In the genomic region with DNA sequence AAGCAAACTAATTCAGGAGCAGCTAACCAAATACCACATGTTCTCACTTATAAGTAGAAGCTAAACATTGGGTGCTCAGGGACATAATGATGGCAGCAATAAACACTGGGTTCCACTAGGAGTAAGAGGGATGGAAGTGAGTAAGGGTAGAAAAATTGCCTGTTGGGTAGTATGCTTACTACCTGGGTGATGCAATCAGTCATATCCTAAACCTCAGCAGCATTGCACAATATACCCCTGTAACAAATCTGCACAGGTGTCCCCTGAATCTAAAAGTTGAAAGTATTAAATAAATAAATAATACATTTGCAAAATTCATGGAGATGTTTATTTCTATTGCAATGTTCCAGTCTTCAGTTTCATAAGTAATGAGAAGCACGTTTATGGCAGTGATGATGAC, we compare ENCODE assay signal across 26 cellular contexts.
DNase-seq lines count a peak whose midpoint lies in the region; ATAC-seq, FAIRE-seq and TF ChIP-seq lines count a peak whose summit lies in the region.
"Had no signal": no experiment of that assay in that cellular context is flagged by ENCODE, and none has a peak within 500 bp of the region (broad histone marks: within the 10 kb centered on the region; RNA-seq: fewer than 3 reads in every experiment).

No MANE protein-coding gene starts in this region.

- no peak overlapping the region for H2BK20ac ChIP-seq in IMR-90 (ENCODE audit: low read depth, low read length)

- no peak overlapping the region for H2AK9ac ChIP-seq in IMR-90 (replicated peaks; ENCODE audit: low read depth, low read length, poor library complexity)

- H2AK5ac ChIP-seq in IMR-90 (ENCODE audit: low read depth, low read length) (no peak overlapping the region), mesenchymal stem cell (ENCODE audit: low read length, severe bottlenecking) (no peak overlapping the region)

- TF ChIP-seq RAD21 in IMR-90 (IDR thresholded peaks at IDR 0.05; ENCODE audit: low read length), result no peak

- H4K8ac ChIP-seq in IMR-90 (ENCODE audit: low read depth in 2 of 2, low read length in 2 of 2) (no peak overlapping the region), mesenchymal stem cell (ENCODE audit: low read length) (no peak overlapping the region)

- no peak overlapping the region for H4K5ac ChIP-seq in IMR-90 (ENCODE audit: low read depth, low read length)

- DNase-seq in MCF 10A (ENCODE audit: unreplicated experiment) (peak; percentile 1), breast epithelium (ENCODE audit: low spot score in 2 of 2) (no peak), IMR-90 (no peak), bronchial epithelial cell (ENCODE audit: low read depth) (peak; percentile 44), mesenchymal stem cell (no peak), gastrocnemius medialis (no peak)
- no peak for DNase-seq in stimulated activated CD4-positive, alpha-beta T cell treated with anti-CD3 and anti-CD28 coated beads, Interleukin-1b, Interleukin-23, amount 100 ng/mL, for 48 hours
- DNase-seq: 8988T; ACHN; AML-193; BE2C; CD4-positive, alpha-beta T cell; CD8-positive, alpha-beta memory T cell; DMS 273 treated with DMSO at 0.1 percent for 48 hours; DND-41; GM23248; H7; HCEC 1CT had no signal

- no peak overlapping the region for H2BK15ac ChIP-seq in IMR-90 (ENCODE audit: low read depth, low read length)
- no peak overlapping the region for H2BK15ac ChIP-seq in mesenchymal stem cell (ENCODE audit: low read depth, poor library complexity, severe bottlenecking)

- H3K4me1 ChIP-seq in breast epithelium (no peaks in the 10 kb centered on the region), IMR-90 (ENCODE audit: control insufficient read depth, insufficient read depth, low read length) (no peaks in the 10 kb centered on the region), mesenchymal stem cell (ENCODE audit: control insufficient read depth, insufficient read depth, low read depth, low read length) (no peaks in the 10 kb centered on the region), gastrocnemius medialis (no peaks in the 10 kb centered on the region)
- H3K4me1 ChIP-seq: A549; BE2C; BLaER1 treated with 17β-estradiol and CSF1 and Interleukin-3, amounts not matched to agents 10 nM and 100 nM had no signal

- no peak for FAIRE-seq in bronchial epithelial cell (lab: Jason Lieb, UNC)
- FAIRE-seq: A549, D721Med, G401.6, GM12892, GM19239, H1 had no signal

- H4K20me1 ChIP-seq in IMR-90 (ENCODE audit: insufficient read depth, low read length), result no peaks in the 10 kb centered on the region
- H4K20me1 ChIP-seq: BLaER1 treated with 17β-estradiol and CSF1 and Interleukin-3, amounts not matched to agents 10 nM and 100 nM had no signal

- H2BK120ac ChIP-seq in IMR-90 (ENCODE audit: low read depth, low read length) (no peak overlapping the region), mesenchymal stem cell (ENCODE audit: low read depth, low read length) (no peak overlapping the region)

- H3K9me3 ChIP-seq in breast epithelium (peaks cover 7 to 14% of the 10 kb centered on the region in 2 donors), IMR-90 (ENCODE audit: control insufficient read depth, insufficient read depth, low read length) (no peaks in the 10 kb centered on the region), mesenchymal stem cell (ENCODE audit: control insufficient read depth, low read length) (peaks cover 21% of the 10 kb centered on the region), gastrocnemius medialis (no peaks in the 10 kb centered on the region)
- H3K9me3 ChIP-seq: BE2C had no signal

- CTCF ChIA-PET in MCF 10A (lab: Yijun Ruan, JAX) (interaction anchor here (1.4 kb wide), 1 partner anchor 18 kb away, joined by 6 read pairs; no protein-coding TSS in a partner anchor), IMR-90 (lab: Yijun Ruan, JAX) (no interaction called here)

- dilution Hi-C loops in IMR-90 (cut with HindIII; ENCODE audit: low sequenced_read_pairs, unreplicated experiment), result no loop called here

- H2AFZ ChIP-seq in IMR-90 (replicated peaks; ENCODE audit: low read length, poor library complexity) (no peak overlapping the region), mesenchymal stem cell (ENCODE audit: low read depth, low read length) (no peak overlapping the region)
- H2AFZ ChIP-seq: GM23248 had no signal

- H3K4ac ChIP-seq in IMR-90 (ENCODE audit: low read depth, low read length), result no peak overlapping the region
- H3K4ac ChIP-seq in mesenchymal stem cell (ENCODE audit: low read depth in 1 of 2, low read length in 2 of 2), result no peak overlapping the region

- H3K4me1 Mint-ChIP-seq in MCF 10A (ENCODE audit: insufficient read depth, unreplicated experiment), result no peaks in the 10 kb centered on the region
- H3K4me1 Mint-ChIP-seq: CD14-positive monocyte; CD8-positive, alpha-beta memory T cell had no signal

- no peaks in the 10 kb centered on the region for H3K36me3 ChIP-seq in breast epithelium
- no peaks in the 10 kb centered on the region for H3K36me3 ChIP-seq in IMR-90 (ENCODE audit: control insufficient read depth, insufficient read depth, low read length)
- H3K36me3 ChIP-seq in bronchial epithelial cell (ENCODE audit: control insufficient read depth, insufficient read depth, low read length), result no peaks in the 10 kb centered on the region
- no peaks in the 10 kb centered on the region for H3K36me3 ChIP-seq in mesenchymal stem cell (ENCODE audit: control insufficient read depth in 1 of 2, insufficient read depth in 2 of 2, low read depth in 1 of 2, low read length in 2 of 2)
- no peaks in the 10 kb centered on the region for H3K36me3 ChIP-seq in gastrocnemius medialis
- H3K36me3 ChIP-seq: BE2C; BLaER1 treated with 17β-estradiol and CSF1 and Interleukin-3, amounts not matched to agents 10 nM and 100 nM had no signal

- H3K23ac ChIP-seq in IMR-90 (ENCODE audit: low read depth, low read length), result no peak overlapping the region
- no peak overlapping the region for H3K23ac ChIP-seq in mesenchymal stem cell (ENCODE audit: low read length in 2 of 2)

- H4K91ac ChIP-seq in IMR-90 (ENCODE audit: insufficient read depth, low read depth, low read length) (no peak overlapping the region), mesenchymal stem cell (ENCODE audit: low read length) (no peak overlapping the region)

- H3K27ac ChIP-seq in breast epithelium, result no peak overlapping the region
- H3K27ac ChIP-seq in IMR-90 (ENCODE audit: insufficient read depth, low read length), result no peak overlapping the region
- H3K27ac ChIP-seq in mesenchymal stem cell (ENCODE audit: low read length, poor library complexity, severe bottlenecking), result no peak overlapping the region
- H3K27ac ChIP-seq in gastrocnemius medialis, result no peak overlapping the region
- H3K27ac ChIP-seq: A549; BLaER1 treated with 17β-estradiol and CSF1 and Interleukin-3, amounts not matched to agents 10 nM and 100 nM; GM23248 had no signal

- H3K18ac ChIP-seq in IMR-90 (ENCODE audit: low read depth, low read length) (no peak overlapping the region), mesenchymal stem cell (ENCODE audit: low read depth in 1 of 2, low read length in 2 of 2) (no peak overlapping the region)

- no peaks in the 10 kb centered on the region for H3K36me3 Mint-ChIP-seq in MCF 10A (ENCODE audit: insufficient read depth, unreplicated experiment)
- H3K36me3 Mint-ChIP-seq: CD14-positive monocyte; CD8-positive, alpha-beta memory T cell had no signal

- BruUV-seq in MCF 10A (replicated peaks; lab: Mats Ljungman, UMichigan), result no TSS peak
- no TSS peak for BruUV-seq in IMR-90 (replicated peaks; lab: Mats Ljungman, UMichigan)

- H3K9me1 ChIP-seq in IMR-90 (ENCODE audit: insufficient read depth, low read length), result no peaks in the 10 kb centered on the region

- ATAC-seq in IMR-90 (ENCODE audit: low read depth), result no peak
- ATAC-seq in gastrocnemius medialis, result no peak
- ATAC-seq: A549 had no signal

- whole genome bisulfite sequencing in IMR-90 (ENCODE audit: extremely low coverage in 2 of 2, insufficient read length in 1 of 2), 2 experiments, result no CpG with 5 or more reads among the region's 1 CpG
- WGBS in mesenchymal stem cell, result 33% methylated on average over 1 of the region's 1 CpG

- in situ Hi-C loops in IMR-90 (cut with MboI; ENCODE audit: low sequenced_read_pairs), result no loop called here
- in situ Hi-C loops in gastrocnemius medialis (cut with MboI; ENCODE audit: low sequenced_read_pairs in 4 of 4), result no loop called here

- H3K14ac ChIP-seq in IMR-90 (replicated peaks; ENCODE audit: low read depth, low read length), result no peak overlapping the region
- H3K14ac ChIP-seq in mesenchymal stem cell (ENCODE audit: low read length in 2 of 2), result no peak overlapping the region

- H3K9me3 Mint-ChIP-seq in MCF 10A (ENCODE audit: unreplicated experiment), result peaks cover 16% of the 10 kb centered on the region

- H3K79me1 ChIP-seq in IMR-90 (ENCODE audit: low read depth in 1 of 2, low read length in 2 of 2), result no peaks in the 10 kb centered on the region
- H3K79me1 ChIP-seq in mesenchymal stem cell (replicated peaks; ENCODE audit: low read length, poor library complexity, severe bottlenecking), result no peaks in the 10 kb centered on the region

- H3K4me3 ChIP-seq in breast epithelium (no peak overlapping the region), IMR-90 (ENCODE audit: insufficient read depth, low read depth, low read length) (no peak overlapping the region), bronchial epithelial cell (ENCODE audit: low read depth, low read length) (no peak overlapping the region), mesenchymal stem cell (ENCODE audit: insufficient read depth in 1 of 2, low read depth in 1 of 2, low read length in 2 of 2) (no peak overlapping the region), gastrocnemius medialis (no peak overlapping the region)
- H3K4me3 ChIP-seq: A549; BLaER1 treated with 17β-estradiol and CSF1 and Interleukin-3, amounts not matched to agents 10 nM and 100 nM; GM23248 had no signal

- H3K56ac ChIP-seq in IMR-90 (ENCODE audit: extremely low read depth, insufficient read depth, low read length), result no peak overlapping the region

- TF ChIP-seq POLR2A in breast epithelium (IDR thresholded peaks at IDR 0.05), result no peak
- TF ChIP-seq POLR2A in IMR-90 (IDR thresholded peaks at IDR 0.05; ENCODE audit: low read depth, low read length), result no peak
- no peak for TF ChIP-seq POLR2A in gastrocnemius medialis (IDR thresholded peaks at IDR 0.05)

- no peak for TF ChIP-seq CTCF in MCF 10A (IDR thresholded peaks at IDR 0.05; ENCODE audit: unreplicated experiment)
- no peak for TF ChIP-seq CTCF in breast epithelium (IDR thresholded peaks at IDR 0.05)
- TF ChIP-seq CTCF in IMR-90 (conservative IDR thresholded peaks at IDR 0.05; ENCODE audit: low read depth, low read length), result no peak
- TF ChIP-seq CTCF in bronchial epithelial cell (IDR thresholded peaks at IDR 0.05; ENCODE audit: insufficient read depth, low read length, severe bottlenecking), result no peak
- TF ChIP-seq CTCF in gastrocnemius medialis (IDR thresholded peaks at IDR 0.05 in 4 of 5, conservative IDR thresholded peaks at IDR 0.05 in 1 of 5), result no peak

- H2BK5ac ChIP-seq in IMR-90 (ENCODE audit: low read depth, low read length, poor library complexity, severe bottlenecking) (no peak overlapping the region), mesenchymal stem cell (ENCODE audit: low read depth, low read length, poor library complexity, severe bottlenecking) (no peak overlapping the region)

- POLR2A ChIA-PET in MCF 10A (lab: Yijun Ruan, JAX), result interaction anchor here (1.3 kb wide), 1 partner anchor 9 kb away, joined by 3 read pairs; no protein-coding TSS in a partner anchor
- POLR2A ChIA-PET in IMR-90 (lab: Charles Lee; ENCODE audit: unreplicated experiment), result no interaction called here

- H3K27ac Mint-ChIP-seq in MCF 10A (ENCODE audit: low read depth, unreplicated experiment), result no peak overlapping the region
- H3K27ac Mint-ChIP-seq: CD14-positive monocyte; CD4-positive, alpha-beta T cell; CD8-positive, alpha-beta memory T cell had no signal

- H3K9ac ChIP-seq in IMR-90 (ENCODE audit: low read depth, low read length), result no peak overlapping the region
- no peak overlapping the region for H3K9ac ChIP-seq in mesenchymal stem cell (ENCODE audit: low read length)
- H3K9ac ChIP-seq: BLaER1 treated with 17β-estradiol and CSF1 and Interleukin-3, amounts not matched to agents 10 nM and 100 nM; GM23248 had no signal

- H3K4me2 ChIP-seq in IMR-90 (ENCODE audit: low read depth, low read length), result no peak overlapping the region
- H3K4me2 ChIP-seq in mesenchymal stem cell (ENCODE audit: low read length, poor library complexity, severe bottlenecking), result no peak overlapping the region
- H3K4me2 ChIP-seq: A549; BLaER1 treated with 17β-estradiol and CSF1 and Interleukin-3, amounts not matched to agents 10 nM and 100 nM had no signal

- no peak overlapping the region for H2BK12ac ChIP-seq in mesenchymal stem cell (ENCODE audit: low read length in 2 of 2)

- no peaks in the 10 kb centered on the region for H3K27me3 Mint-ChIP-seq in MCF 10A (ENCODE audit: insufficient read depth, unreplicated experiment)
- H3K27me3 Mint-ChIP-seq: CD4-positive, alpha-beta T cell; CD8-positive, alpha-beta memory T cell had no signal

- H3K4me3 Mint-ChIP-seq in MCF 10A (ENCODE audit: unreplicated experiment), result no peak overlapping the region
- H3K4me3 Mint-ChIP-seq: CD14-positive monocyte; CD4-positive, alpha-beta T cell; CD8-positive, alpha-beta memory T cell had no signal

- intact Hi-C loops in MCF 10A (cut with micrococcal nuclease), result no loop called here
- intact Hi-C loops in breast epithelium (cut with DNase I; ENCODE audit: low total_unique reads), result no loop called here
- intact Hi-C loops in IMR-90 (cut with micrococcal nuclease), result no loop called here
- intact Hi-C loops in gastrocnemius medialis (cut with DNase I; ENCODE audit: low total_unique reads), result no loop called here

- no peaks in the 10 kb centered on the region for H3K27me3 ChIP-seq in breast epithelium
- no peaks in the 10 kb centered on the region for H3K27me3 ChIP-seq in IMR-90 (ENCODE audit: control insufficient read depth, insufficient read depth, low read length)
- no peaks in the 10 kb centered on the region for H3K27me3 ChIP-seq in bronchial epithelial cell (ENCODE audit: control insufficient read depth, insufficient read depth, low read length)
- no peaks in the 10 kb centered on the region for H3K27me3 ChIP-seq in mesenchymal stem cell (ENCODE audit: control insufficient read depth in 1 of 2, insufficient read depth in 1 of 2, low read length in 2 of 2)
- H3K27me3 ChIP-seq in gastrocnemius medialis, result no peaks in the 10 kb centered on the region
- H3K27me3 ChIP-seq: BE2C; BLaER1 treated with 17β-estradiol and CSF1 and Interleukin-3, amounts not matched to agents 10 nM and 100 nM had no signal

Comparison
In these comparisons a context has a peak if more than half of its experiments do, and no peak if none do; other contexts are left out.
1. DNase-seq: peak in MCF 10A (single experiment) and bronchial epithelial cell (single experiment); none in breast epithelium (0 of 2), IMR-90 (single experiment), mesenchymal stem cell (single experiment), stimulated activated CD4-positive, alpha-beta T cell treated with anti-CD3 and anti-CD28 coated beads, Interleukin-1b, Interleukin-23, amount 100 ng/mL, for 48 hours (single experiment) and gastrocnemius medialis (0 of 2).